In genomic region chr15:26772588-26773484, GRCh38 we compare ENCODE assay signal across 9 cellular contexts. TPM values are rescaled to one million over a fixed set of nuclear protein-coding genes. Genes with fewer than 3 reads are reported as not detected.
DNase-seq lines count a peak whose midpoint lies in the region; ATAC-seq and TF ChIP-seq lines count a peak whose summit lies in the region.
"Had no signal": no experiment of that assay in that cellular context is flagged by ENCODE, and none has a peak within 500 bp of the region (broad histone marks: within the 10 kb centered on the region; RNA-seq: fewer than 3 reads in every experiment).

Gene GABRB3, minus strand, starts transcription at chr15:26773066.

- H3K36me3 ChIP-seq in GM23338 (ENCODE audit: insufficient read depth) = 0 out of 2 replicates have a peak, but pooled peaks cover 2% of the 10 kb centered on the region

- no peak for TF ChIP-seq CTCF in GM23338 (conservative IDR thresholded peaks at IDR 0.05; ENCODE audit: low read depth in 2 of 2)

- H4K20me1 ChIP-seq in GM23338 (replicated peaks; ENCODE audit: insufficient read depth) = no peaks in the 10 kb centered on the region

- no peaks in the 10 kb centered on the region for H3K27me3 ChIP-seq in GM23338 (ENCODE audit: insufficient read depth)

- H3F3A ChIP-seq in GM23338 (replicated peaks; ENCODE audit: low read depth) = no peaks in the 10 kb centered on the region

- H3K4me3 ChIP-seq in GM23338 = peak within 1 kb of the TSS; percentile 74

- peak within 1 kb of the TSS; percentile 87 for H3K4me3 Mint-ChIP-seq in GM23338
- H3K4me3 Mint-ChIP-seq: stimulated activated naive CD8-positive, alpha-beta T cell treated with anti-CD3 and anti-CD28 coated beads, Interleukin-15, Interleukin-2, amounts not matched to agents 100 ng/mL and 50 ng/mL, for 24 hours had no signal

- intact Hi-C loops in head of caudate nucleus (cut with DNase I) = no loop called here
- intact Hi-C loops in posterior cingulate gyrus (cut with DNase I) = loop anchor here (10.0 kb wide), 1 partner anchor 108 kb away; no protein-coding TSS in a partner anchor

- H3K27ac ChIP-seq in GM23338 (ENCODE audit: low read depth) = no peak within 1 kb of the TSS

- peak within 1 kb of the TSS; percentile 90 for H3K4me2 ChIP-seq in GM23338

- peak; percentile 88 for DNase-seq in GM23338 (ENCODE audit: low spot score)
- DNase-seq in NCI-H82 treated with DMSO at 0.1 percent for 48 hours (lab: John Stamatoyannopoulos, UW; ENCODE audit: unreplicated experiment) = peak; percentile 29
- peak in 39 of 42 donors; percentile 37 to 85 (median 65) for DNase-seq in head of caudate nucleus
- DNase-seq in posterior cingulate gyrus = peak; percentile 37 to 92 (median 73)
- no peak for DNase-seq in central memory CD4-positive, alpha-beta T cell
- no peak for DNase-seq in activated CD4-positive, alpha-beta T cell treated with anti-CD3 and anti-CD28 coated beads for 1 hour

- H3K27me3 Mint-ChIP-seq in GM23338 (ENCODE audit: insufficient read depth, low read depth, poor library complexity) = peaks cover 10% of the 10 kb centered on the region

- H3K4me1 ChIP-seq in GM23338 (ENCODE audit: insufficient read depth) = peaks cover 64% of the 10 kb centered on the region

- no peaks in the 10 kb centered on the region; the same call in 2 of the 3 replicates for H3K9me3 Mint-ChIP-seq in GM23338
- H3K9me3 Mint-ChIP-seq: stimulated activated naive CD8-positive, alpha-beta T cell treated with anti-CD3 and anti-CD28 coated beads, Interleukin-15, Interleukin-2, amounts not matched to agents 100 ng/mL and 50 ng/mL, for 24 hours had no signal

- peak; percentile 61 for ATAC-seq in GM23338
- ATAC-seq in GM18520 (IDR thresholded peaks at IDR 0.05; ENCODE audit: unreplicated experiment) = no peak
- no peak for ATAC-seq in GM18502 (IDR thresholded peaks at IDR 0.05; ENCODE audit: poor library complexity, unreplicated experiment)

- H3K9me2 ChIP-seq in GM23338 (ENCODE audit: insufficient read depth) = no peaks in the 10 kb centered on the region

- H3K79me2 ChIP-seq in GM23338 (replicated peaks; ENCODE audit: insufficient read depth) = peaks cover 55% of the 10 kb centered on the region

- peaks cover 30% of the 10 kb centered on the region for H3K36me3 Mint-ChIP-seq in GM23338 (ENCODE audit: low read depth)

- H3K4me1 Mint-ChIP-seq in GM23338 = peaks cover 66% of the 10 kb centered on the region

- peak within 1 kb of the TSS; percentile 88 for H3K27ac Mint-ChIP-seq in GM23338
- H3K27ac Mint-ChIP-seq: stimulated activated naive CD8-positive, alpha-beta T cell treated with anti-CD3 and anti-CD28 coated beads, Interleukin-15, Interleukin-2, amounts not matched to agents 100 ng/mL and 50 ng/mL, for 24 hours had no signal

- H2AFZ ChIP-seq in GM23338 = no peak within 1 kb of the TSS

TF ChIP-seq in GM23338, 12 proteins besides CTCF, POLR2A, EP300 and RAD21:
- TF ChIP-seq POLR2AphosphoS5 (IDR thresholded peaks at IDR 0.05; ENCODE audit: low read depth) (peak; percentile 46; the same call in 1 of the 2 replicates), CREB1 (CRISPR knock-in tag; IDR thresholded peaks at IDR 0.05; ENCODE audit: low read depth) (no peak)

RNA-seq across cellular contexts. Expression of gene GABRB3, which starts in this region (rescaled TPM):
- total RNA-seq in GM23338 (2014; rRNA removed; shearing (Covaris generic)) = 119 and 131 TPM in 2 replicates
- 46.8 and 56.5 TPM in 2 replicates for polyA plus RNA-seq in GM23338 (2016; fragmentation: Nextera tagmentation; extraction: Ambion mirVana)

Comparison
In these comparisons a context has a peak if more than half of its experiments do, and no peak if none do; other contexts are left out.
1. DNase-seq: peak in GM23338 (single experiment), NCI-H82 treated with DMSO at 0.1 percent for 48 hours (single experiment), head of caudate nucleus (39 of 42) and posterior cingulate gyrus (10 of 10); none in central memory CD4-positive, alpha-beta T cell (single experiment) and activated CD4-positive, alpha-beta T cell treated with anti-CD3 and anti-CD28 coated beads for 1 hour (single experiment).